8 cellular contexts compared by ENCODE assay signal in genomic region chr1:234933031-234933430, GRCh38.
DNase-seq lines count a peak whose midpoint lies in the region; ATAC-seq, FAIRE-seq and TF ChIP-seq lines count a peak whose summit lies in the region.

No MANE protein-coding gene starts in this region.

- CTCF ChIA-PET in activated CD8-positive, alpha-beta memory T cell treated with anti-CD3 and anti-CD28 coated beads, Interleukin-2, amount 10 ng/mL, durations not matched to agents 7 days and 5 days (lab: Charles Lee), result interaction anchor here (1.1 to 1.2 kb wide), 3 partner anchors 9 to 46 kb away, joined by 3 to 5 read pairs (median 4); no protein-coding TSS in a partner anchor
- CTCF ChIA-PET in GM10248 (lab: Yijun Ruan, JAX), result interaction anchor here (0.8 to 2.2 kb wide), 10 partner anchors 10 to 321 kb away, joined by 3 to 7 read pairs (median 3); no protein-coding TSS in a partner anchor

- H3K27ac Mint-ChIP-seq in activated CD8-positive, alpha-beta memory T cell treated with anti-CD3 and anti-CD28 coated beads, Interleukin-2, amount 10 ng/mL, durations not matched to agents 7 days and 5 days, result peak overlapping the region; percentile 39

- peaks cover 0 to 8% (median 0%) of the 10 kb centered on the region in 3 donors for H3K4me1 ChIP-seq in pancreas

- no peaks in the 10 kb centered on the region for H3K9me3 ChIP-seq in pancreas

- no peak overlapping the region for H3K4me3 Mint-ChIP-seq in activated CD8-positive, alpha-beta memory T cell treated with anti-CD3 and anti-CD28 coated beads, Interleukin-2, amount 10 ng/mL, durations not matched to agents 7 days and 5 days

- intact Hi-C loops in pancreas (cut with DNase I), result no loop called here

- no peaks in the 10 kb centered on the region for H3K36me3 ChIP-seq in pancreas

- no peaks in the 10 kb centered on the region for H3K27me3 Mint-ChIP-seq in activated CD8-positive, alpha-beta memory T cell treated with anti-CD3 and anti-CD28 coated beads, Interleukin-2, amount 10 ng/mL, durations not matched to agents 7 days and 5 days

- DNase-seq in activated CD8-positive, alpha-beta memory T cell treated with anti-CD3 and anti-CD28 coated beads, Interleukin-2, amount 10 ng/mL, durations not matched to agents 7 days and 5 days, result no peak
- DNase-seq in pancreas (no peak), GM10248 (ENCODE audit: extremely low spot score) (no peak), D341Med (ENCODE audit: low spot score) (no peak), germinal center (ENCODE audit: low spot score) (no peak)
- no peak for DNase-seq in stimulated activated CD4-positive, alpha-beta T cell treated with anti-CD3 and anti-CD28 coated beads, Interleukin-2, amount 100 ng/mL, for 24 hours

- POLR2A ChIA-PET in GM10248 (lab: Yijun Ruan, JAX), result interaction anchor here (0.5 to 1.7 kb wide), 6 partner anchors 12 to 449 kb away, joined by 3 to 7 read pairs (median 5); no protein-coding TSS in a partner anchor

- peaks cover 3% of the 10 kb centered on the region for H3K36me3 Mint-ChIP-seq in activated CD8-positive, alpha-beta memory T cell treated with anti-CD3 and anti-CD28 coated beads, Interleukin-2, amount 10 ng/mL, durations not matched to agents 7 days and 5 days

- peak; percentile 16 for ATAC-seq in GM19328 (IDR thresholded peaks at IDR 0.05; ENCODE audit: unreplicated experiment)
- ATAC-seq in HG02885 (IDR thresholded peaks at IDR 0.05; ENCODE audit: poor library complexity, unreplicated experiment), result peak; percentile 13
- ATAC-seq in activated CD8-positive, alpha-beta memory T cell treated with anti-CD3 and anti-CD28 coated beads, Interleukin-2, amount 10 ng/mL, durations not matched to agents 7 days and 5 days, result no peak
- peak in 3 of 4 donors; percentile 29 to 59 (median 34) for ATAC-seq in pancreas

- no peak for TF ChIP-seq CTCF in pancreas (IDR thresholded peaks at IDR 0.05)
- TF ChIP-seq CTCF in GM10248 (IDR thresholded peaks at IDR 0.05; ENCODE audit: control extremely low read depth, extremely low read depth, low read depth, missing control alignments), result no peak

- H3K9me3 Mint-ChIP-seq in activated CD8-positive, alpha-beta memory T cell treated with anti-CD3 and anti-CD28 coated beads, Interleukin-2, amount 10 ng/mL, durations not matched to agents 7 days and 5 days (ENCODE audit: low read depth), result no peaks in the 10 kb centered on the region

- peak overlapping the region in 1 of 4 donors; percentile 2 for H3K27ac ChIP-seq in pancreas

- WGBS in pancreas, 2 donors, result 83% methylated on average over 5 of the region's 5 CpGs

- no peak for FAIRE-seq in pancreas (lab: Jason Lieb, UNC)

- peaks cover 38% of the 10 kb centered on the region for H3K4me1 Mint-ChIP-seq in activated CD8-positive, alpha-beta memory T cell treated with anti-CD3 and anti-CD28 coated beads, Interleukin-2, amount 10 ng/mL, durations not matched to agents 7 days and 5 days

- H3K27me3 ChIP-seq in pancreas, result no peaks in the 10 kb centered on the region

- no peak overlapping the region for H3K4me3 ChIP-seq in pancreas
